Comparison of ENCODE assay signal across 8 cellular contexts in the genomic region with DNA sequence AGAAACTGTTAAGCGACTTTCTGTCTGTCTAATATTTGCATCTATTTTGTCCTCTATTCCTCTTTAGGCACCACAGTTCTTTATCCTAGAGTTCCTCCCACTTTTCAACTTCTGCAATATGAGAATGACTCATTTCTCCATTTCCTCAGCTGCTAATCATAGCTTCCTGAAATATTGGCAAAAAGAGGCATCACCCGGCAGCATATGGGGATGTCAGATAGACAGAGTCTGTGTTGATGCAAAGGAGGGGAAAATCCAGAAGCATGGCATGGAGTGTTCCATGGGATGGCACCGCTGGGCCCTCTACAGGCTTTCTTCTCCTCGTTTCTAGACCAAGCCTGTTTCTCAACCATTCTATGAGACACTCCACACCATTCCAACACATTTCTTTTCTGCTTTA.
A peak's percentile ranks its signal among the peaks of the same experiment; 100 is the strongest.
DNase-seq lines count a peak whose midpoint lies in the region; ATAC-seq and TF ChIP-seq lines count a peak whose summit lies in the region.
"Had no signal": no experiment of that assay in that cellular context is flagged by ENCODE, and none has a peak within 500 bp of the region (broad histone marks: within the 10 kb centered on the region; RNA-seq: fewer than 3 reads in every experiment).

No MANE protein-coding gene starts in this region.

- H3K4me3 ChIP-seq in NB4 (ENCODE audit: low read depth, low read length): no peak overlapping the region
- H3K4me3 ChIP-seq in ascending aorta: no peak overlapping the region

- intact Hi-C loops in ascending aorta (cut with DNase I): no loop called here

- POLR2A ChIA-PET in naive thymus-derived CD8-positive, alpha-beta T cell (lab: Charles Lee): interaction anchor here (1.8 to 1.9 kb wide), 2 partner anchors 15 to 21 kb away, joined by 4 to 8 read pairs; no protein-coding TSS in a partner anchor

- no peaks in the 10 kb centered on the region for H3K9me3 ChIP-seq in ascending aorta

- peak overlapping the region in 6 of 10 donors; percentile 9 to 89 (median 51) for H3K4me3 Mint-ChIP-seq in naive thymus-derived CD8-positive, alpha-beta T cell
- H3K4me3 Mint-ChIP-seq: neural crest cell had no signal

- TF ChIP-seq CTCF in NB4 (IDR thresholded peaks at IDR 0.05; ENCODE audit: low read depth, low read length) (no peak), ascending aorta (IDR thresholded peaks at IDR 0.05) (no peak)

- no peaks in the 10 kb centered on the region for H3K36me3 ChIP-seq in ascending aorta

- H3K9me3 Mint-ChIP-seq in naive thymus-derived CD8-positive, alpha-beta T cell: peaks cover 0 to 9% (median 0%) of the 10 kb centered on the region in 9 donors

- H3K27me3 ChIP-seq in ascending aorta: no peaks in the 10 kb centered on the region

- DNase-seq in GDM1 (lab: John Stamatoyannopoulos, UW): peak; percentile 72
- peak; percentile 88 for DNase-seq in NB4 (ENCODE audit: low read depth)
- DNase-seq in ascending aorta (ENCODE audit: low spot score in 2 of 2): no peak
- DNase-seq in naive thymus-derived CD8-positive, alpha-beta T cell: no peak
- no peak for DNase-seq in stimulated activated CD4-positive, alpha-beta T cell treated with anti-CD3 and anti-CD28 coated beads, Interleukin-4, amount 100 ng/mL, for 4 hours
- DNase-seq in NCI-H1694 treated with DMSO at 0.1 percent for 48 hours (lab: John Stamatoyannopoulos, UW): no peak
- no peak for DNase-seq in globus pallidus (ENCODE audit: low spot score)

- H3K4me1 Mint-ChIP-seq in naive thymus-derived CD8-positive, alpha-beta T cell: peaks cover 47 to 92% (median 81%) of the 10 kb centered on the region in 4 donors

- no peak for TF ChIP-seq POLR2A in NB4 (IDR thresholded peaks at IDR 0.05; ENCODE audit: extremely low read depth, insufficient read length)

- peak overlapping the region; percentile 32 to 91 (median 80) for H3K27ac Mint-ChIP-seq in naive thymus-derived CD8-positive, alpha-beta T cell

- no peaks in the 10 kb centered on the region for H3K27me3 Mint-ChIP-seq in naive thymus-derived CD8-positive, alpha-beta T cell

- peak overlapping the region; percentile 43 to 56 for H3K27ac ChIP-seq in ascending aorta

- ATAC-seq in naive thymus-derived CD8-positive, alpha-beta T cell: no peak

- peaks cover 4 to 12% (median 9%) of the 10 kb centered on the region in 3 donors for H3K36me3 Mint-ChIP-seq in naive thymus-derived CD8-positive, alpha-beta T cell

- peaks cover 0 to 16% of the 10 kb centered on the region in 2 donors for H3K4me1 ChIP-seq in ascending aorta

Comparison
In these comparisons a context has a peak if more than half of its experiments do, and no peak if none do; other contexts are left out.
1. DNase-seq: peak in GDM1 (single experiment) and NB4 (single experiment); none in ascending aorta (0 of 2), naive thymus-derived CD8-positive, alpha-beta T cell (0 of 10), stimulated activated CD4-positive, alpha-beta T cell treated with anti-CD3 and anti-CD28 coated beads, Interleukin-4, amount 100 ng/mL, for 4 hours (0 of 2), NCI-H1694 treated with DMSO at 0.1 percent for 48 hours (single experiment) and globus pallidus (single experiment).